ENCODE assay signal across 1 cellular context in genomic region chr1:156499703-156500577, GRCh38.
TF ChIP-seq lines count a peak whose summit lies in the region.

No MANE protein-coding gene starts in this region.

TF ChIP-seq in HEK293, 187 proteins besides CTCF, POLR2A, EP300 and RAD21 (continued from another document and continues in another):
- TF ChIP-seq, protein P1, sequence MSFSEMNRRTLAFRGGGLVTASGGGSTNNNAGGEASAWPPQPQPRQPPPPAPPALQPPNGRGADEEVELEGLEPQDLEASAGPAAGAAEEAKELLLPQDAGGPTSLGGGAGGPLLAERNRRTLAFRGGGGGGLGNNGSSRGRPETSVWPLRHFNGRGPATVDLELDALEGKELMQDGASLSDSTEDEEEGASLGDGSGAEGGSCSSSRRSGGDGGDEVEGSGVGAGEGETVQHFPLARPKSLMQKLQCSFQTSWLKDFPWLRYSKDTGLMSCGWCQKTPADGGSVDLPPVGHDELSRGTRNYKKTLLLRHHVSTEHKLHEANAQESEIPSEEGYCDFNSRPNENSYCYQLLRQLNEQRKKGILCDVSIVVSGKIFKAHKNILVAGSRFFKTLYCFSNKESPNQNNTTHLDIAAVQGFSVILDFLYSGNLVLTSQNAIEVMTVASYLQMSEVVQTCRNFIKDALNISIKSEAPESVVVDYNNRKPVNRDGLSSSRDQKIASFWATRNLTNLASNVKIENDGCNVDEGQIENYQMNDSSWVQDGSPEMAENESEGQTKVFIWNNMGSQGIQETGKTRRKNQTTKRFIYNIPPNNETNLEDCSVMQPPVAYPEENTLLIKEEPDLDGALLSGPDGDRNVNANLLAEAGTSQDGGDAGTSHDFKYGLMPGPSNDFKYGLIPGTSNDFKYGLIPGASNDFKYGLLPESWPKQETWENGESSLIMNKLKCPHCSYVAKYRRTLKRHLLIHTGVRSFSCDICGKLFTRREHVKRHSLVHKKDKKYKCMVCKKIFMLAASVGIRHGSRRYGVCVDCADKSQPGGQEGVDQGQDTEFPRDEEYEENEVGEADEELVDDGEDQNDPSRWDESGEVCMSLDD (tag by site-specific recombination; IDR thresholded peaks at IDR 0.05), result peak; percentile 81; the same call in 1 of the 2 replicates
- peak; percentile 71 for TF ChIP-seq ZNF335 (tag by site-specific recombination; conservative IDR thresholded peaks at IDR 0.05)
- TF ChIP-seq, protein P2, sequence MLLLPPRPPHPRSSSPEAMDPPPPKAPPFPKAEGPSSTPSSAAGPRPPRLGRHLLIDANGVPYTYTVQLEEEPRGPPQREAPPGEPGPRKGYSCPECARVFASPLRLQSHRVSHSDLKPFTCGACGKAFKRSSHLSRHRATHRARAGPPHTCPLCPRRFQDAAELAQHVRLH (tag by site-specific recombination; IDR thresholded peaks at IDR 0.05), result peak; percentile 20; the same call in 1 of the 2 replicates
- peak; percentile 78 for TF ChIP-seq ZEB2 (tag by site-specific recombination; IDR thresholded peaks at IDR 0.05)
- TF ChIP-seq ZBTB7A (tag by site-specific recombination; IDR thresholded peaks at IDR 0.05; ENCODE audit: low read depth), result peak; percentile 97
- TF ChIP-seq ZNF560 (tag by site-specific recombination; IDR thresholded peaks at IDR 0.05; ENCODE audit: borderline replicate concordance), result no peak
- no peak for TF ChIP-seq ZNF394 (tag by site-specific recombination; IDR thresholded peaks at IDR 0.05; ENCODE audit: borderline replicate concordance)
- TF ChIP-seq ZNF449 (tag by site-specific recombination; IDR thresholded peaks at IDR 0.05), result no peak
- peak; percentile 44; the same call in 1 of the 2 replicates for TF ChIP-seq ZBTB8A (tag by site-specific recombination; IDR thresholded peaks at IDR 0.05)
- TF ChIP-seq, protein P3, sequence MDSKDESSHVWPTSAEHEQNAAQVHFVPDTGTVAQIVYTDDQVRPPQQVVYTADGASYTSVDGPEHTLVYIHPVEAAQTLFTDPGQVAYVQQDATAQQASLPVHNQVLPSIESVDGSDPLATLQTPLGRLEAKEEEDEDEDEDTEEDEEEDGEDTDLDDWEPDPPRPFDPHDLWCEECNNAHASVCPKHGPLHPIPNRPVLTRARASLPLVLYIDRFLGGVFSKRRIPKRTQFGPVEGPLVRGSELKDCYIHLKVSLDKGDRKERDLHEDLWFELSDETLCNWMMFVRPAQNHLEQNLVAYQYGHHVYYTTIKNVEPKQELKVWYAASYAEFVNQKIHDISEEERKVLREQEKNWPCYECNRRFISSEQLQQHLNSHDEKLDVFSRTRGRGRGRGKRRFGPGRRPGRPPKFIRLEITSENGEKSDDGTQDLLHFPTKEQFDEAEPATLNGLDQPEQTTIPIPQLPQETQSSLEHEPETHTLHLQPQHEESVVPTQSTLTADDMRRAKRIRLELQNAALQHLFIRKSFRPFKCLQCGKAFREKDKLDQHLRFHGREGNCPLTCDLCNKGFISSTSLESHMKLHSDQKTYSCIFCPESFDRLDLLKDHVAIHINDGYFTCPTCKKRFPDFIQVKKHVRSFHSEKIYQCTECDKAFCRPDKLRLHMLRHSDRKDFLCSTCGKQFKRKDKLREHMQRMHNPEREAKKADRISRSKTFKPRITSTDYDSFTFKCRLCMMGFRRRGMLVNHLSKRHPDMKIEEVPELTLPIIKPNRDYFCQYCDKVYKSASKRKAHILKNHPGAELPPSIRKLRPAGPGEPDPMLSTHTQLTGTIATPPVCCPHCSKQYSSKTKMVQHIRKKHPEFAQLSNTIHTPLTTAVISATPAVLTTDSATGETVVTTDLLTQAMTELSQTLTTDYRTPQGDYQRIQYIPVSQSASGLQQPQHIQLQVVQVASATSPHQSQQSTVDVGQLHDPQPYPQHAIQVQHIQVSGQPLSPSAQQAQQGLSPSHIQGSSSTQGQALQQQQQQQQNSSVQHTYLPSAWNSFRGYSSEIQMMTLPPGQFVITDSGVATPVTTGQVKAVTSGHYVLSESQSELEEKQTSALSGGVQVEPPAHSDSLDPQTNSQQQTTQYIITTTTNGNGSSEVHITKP (tag by site-specific recombination; IDR thresholded peaks at IDR 0.05), result peak; percentile 45; the same call in 1 of the 2 replicates
- TF ChIP-seq ZNF692 (tag by site-specific recombination; IDR thresholded peaks at IDR 0.05), result peak; percentile 71
- TF ChIP-seq ZNF341 (tag by site-specific recombination; IDR thresholded peaks at IDR 0.05; ENCODE audit: low read depth), result peak; percentile 82
- no peak for TF ChIP-seq ZNF223 (tag by site-specific recombination; IDR thresholded peaks at IDR 0.05)
- peak; percentile 83 for TF ChIP-seq KLF17 (tag by site-specific recombination; IDR thresholded peaks at IDR 0.05)
- peak; percentile 87 for TF ChIP-seq ZBTB48 (tag by site-specific recombination; IDR thresholded peaks at IDR 0.05)
- no peak for TF ChIP-seq ZNF37A (tag by site-specific recombination; IDR thresholded peaks at IDR 0.05)
- 0 out of 2 replicates have a peak, but pooled peaks have one; percentile 17 for TF ChIP-seq HIC1 (tag by site-specific recombination; IDR thresholded peaks at IDR 0.05)
- peak; percentile 95; the same call in 1 of the 2 replicates for TF ChIP-seq KLF8 (tag by site-specific recombination; IDR thresholded peaks at IDR 0.05)
- TF ChIP-seq ZNF791 (tag by site-specific recombination; IDR thresholded peaks at IDR 0.05), result no peak
- peak; percentile 63 for TF ChIP-seq ZXDB (tag by site-specific recombination; IDR thresholded peaks at IDR 0.05)
- TF ChIP-seq, protein P4, sequence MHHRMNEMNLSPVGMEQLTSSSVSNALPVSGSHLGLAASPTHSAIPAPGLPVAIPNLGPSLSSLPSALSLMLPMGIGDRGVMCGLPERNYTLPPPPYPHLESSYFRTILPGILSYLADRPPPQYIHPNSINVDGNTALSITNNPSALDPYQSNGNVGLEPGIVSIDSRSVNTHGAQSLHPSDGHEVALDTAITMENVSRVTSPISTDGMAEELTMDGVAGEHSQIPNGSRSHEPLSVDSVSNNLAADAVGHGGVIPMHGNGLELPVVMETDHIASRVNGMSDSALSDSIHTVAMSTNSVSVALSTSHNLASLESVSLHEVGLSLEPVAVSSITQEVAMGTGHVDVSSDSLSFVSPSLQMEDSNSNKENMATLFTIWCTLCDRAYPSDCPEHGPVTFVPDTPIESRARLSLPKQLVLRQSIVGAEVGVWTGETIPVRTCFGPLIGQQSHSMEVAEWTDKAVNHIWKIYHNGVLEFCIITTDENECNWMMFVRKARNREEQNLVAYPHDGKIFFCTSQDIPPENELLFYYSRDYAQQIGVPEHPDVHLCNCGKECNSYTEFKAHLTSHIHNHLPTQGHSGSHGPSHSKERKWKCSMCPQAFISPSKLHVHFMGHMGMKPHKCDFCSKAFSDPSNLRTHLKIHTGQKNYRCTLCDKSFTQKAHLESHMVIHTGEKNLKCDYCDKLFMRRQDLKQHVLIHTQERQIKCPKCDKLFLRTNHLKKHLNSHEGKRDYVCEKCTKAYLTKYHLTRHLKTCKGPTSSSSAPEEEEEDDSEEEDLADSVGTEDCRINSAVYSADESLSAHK (tag by site-specific recombination; IDR thresholded peaks at IDR 0.05), result no peak
- peak; percentile 86 for TF ChIP-seq SP3 (tag by site-specific recombination; IDR thresholded peaks at IDR 0.05)
- TF ChIP-seq ZNF501 (tag by site-specific recombination; IDR thresholded peaks at IDR 0.05), result peak; percentile 31; the same call in 1 of the 2 replicates
- TF ChIP-seq ZNF146 (tag by site-specific recombination; IDR thresholded peaks at IDR 0.05), result peak; percentile 12; the same call in 1 of the 2 replicates
- 0 out of 2 replicates have a peak, but pooled peaks have one; percentile 28 for TF ChIP-seq ZNF324 (tag by site-specific recombination; IDR thresholded peaks at IDR 0.05)
- peak; percentile 41; the same call in 1 of the 2 replicates for TF ChIP-seq SP7 (tag by site-specific recombination; IDR thresholded peaks at IDR 0.05)
- TF ChIP-seq ZNF292 (tag by site-specific recombination; IDR thresholded peaks at IDR 0.05; ENCODE audit: borderline replicate concordance, low read depth), result no peak
- no peak for TF ChIP-seq ZNF114 (tag by site-specific recombination; IDR thresholded peaks at IDR 0.05)
- no peak for TF ChIP-seq ZNF623 (tag by site-specific recombination; IDR thresholded peaks at IDR 0.05)
- TF ChIP-seq OSR2 (tag by site-specific recombination; IDR thresholded peaks at IDR 0.05), result no peak
- no peak for TF ChIP-seq GLI2 (tag by site-specific recombination; IDR thresholded peaks at IDR 0.05; ENCODE audit: borderline replicate concordance, low read depth)
- no peak for TF ChIP-seq ELK4 (IDR thresholded peaks at IDR 0.05; ENCODE audit: borderline replicate concordance, low read depth, low read length)
- TF ChIP-seq HOXD13 (CRISPR knock-in tag; IDR thresholded peaks at IDR 0.05; ENCODE audit: borderline replicate concordance), result no peak
- TF ChIP-seq ZNF121 (tag by site-specific recombination; IDR thresholded peaks at IDR 0.05), result no peak
- TF ChIP-seq EGR2 (tag by site-specific recombination; IDR thresholded peaks at IDR 0.05; ENCODE audit: low read depth), result peak; percentile 96
- no peak for TF ChIP-seq GLI4 (tag by site-specific recombination; IDR thresholded peaks at IDR 0.05)
- TF ChIP-seq SP2 (tag by site-specific recombination; IDR thresholded peaks at IDR 0.05), result peak; percentile 83
- peak; percentile 47; the same call in 1 of the 2 replicates for TF ChIP-seq KLF9 (tag by site-specific recombination; IDR thresholded peaks at IDR 0.05; ENCODE audit: low read depth)
- TF ChIP-seq ZNF2 (tag by site-specific recombination; IDR thresholded peaks at IDR 0.05), result peak; percentile 49; the same call in 1 of the 2 replicates
- TF ChIP-seq ATF2 (tag by site-specific recombination; IDR thresholded peaks at IDR 0.05; ENCODE audit: low read depth), result no peak
